In genomic region chr2:172399765-172400164, GRCh38 we compare ENCODE assay signal across 34 cellular contexts.
"Had no signal": no experiment of that assay in that cellular context is flagged by ENCODE, and none has a peak within 500 bp of the region (broad histone marks: within the 10 kb centered on the region; RNA-seq: fewer than 3 reads in every experiment).

No MANE protein-coding gene starts in this region.

- H3K36me3 ChIP-seq: adrenal gland, brain microvascular endothelial cell, breast epithelium had no signal

- H3K27ac ChIP-seq: adrenal gland, body of pancreas, brain microvascular endothelial cell, breast epithelium, VCaP had no signal

- ATAC-seq: activated CD8-positive, alpha-beta T cell treated with anti-CD3 and anti-CD28 coated beads for 36 hours; activated naive CD4-positive, alpha-beta T cell treated with anti-CD3 and anti-CD28 coated beads, Interleukin-2, amount 50 U/mL, for 72 hours; activated T-cell treated with anti-CD3 and anti-CD28 coated beads, Interleukin-2, amount 50 U/mL, for 4 hours; activated T-cell treated with anti-CD3 and anti-CD28 coated beads, Interleukin-2, amount 50 U/mL, for 72 hours; activated T-helper 17 cell treated with anti-CD3 and anti-CD28 coated beads, Interleukin-2, amount 50 U/mL, for 72 hours; body of pancreas had no signal

- FAIRE-seq: astrocyte, TTC549 had no signal

- DNase-seq: activated B cell treated with CpG ODN at 0.5 μM for 24 hours; activated CD4-positive, alpha-beta memory T cell treated with anti-CD3 and anti-CD28 coated beads for 36 hours; activated CD4-positive, alpha-beta T cell treated with anti-CD3 and anti-CD28 coated beads for 4 hours; activated CD4-positive, alpha-beta T cell treated with anti-CD3 and anti-CD28 coated beads, Interleukin-2, amount 10 ng/mL, durations not matched to agents 24 days and 14 days; activated CD4-positive, alpha-beta T cell treated with anti-CD3 and anti-CD28 coated beads, Interleukin-2, amount 50 U/mL, for 1 hour; activated CD4-positive, alpha-beta T cell treated with anti-CD3 and anti-CD28 coated beads, Interleukin-2, amount 50 U/mL, for 4 hours; activated CD4-positive, CD25-positive, alpha-beta regulatory T cell treated with anti-CD3 and anti-CD28 coated beads, Interleukin-2, amount 50 U/mL, for 72 hours; activated CD8-positive, alpha-beta memory T cell treated with anti-CD3 and anti-CD28 coated beads, Interleukin-2, amount 50 U/mL, for 4 hours; activated CD8-positive, alpha-beta T cell treated with anti-CD3 and anti-CD28 coated beads for 36 hours; activated effector memory CD4-positive, alpha-beta T cell treated with anti-CD3 and anti-CD28 coated beads, Interleukin-2, amount 50 U/mL, for 16 hours; activated gamma-delta T cell treated with Interleukin-2 at 50 U/mL for 16 hours; activated naive CD4-positive, alpha-beta T cell; activated naive CD4-positive, alpha-beta T cell treated with anti-CD3 and anti-CD28 coated beads for 36 hours; activated naive CD4-positive, alpha-beta T cell treated with anti-CD3 and anti-CD28 coated beads, Interleukin-2, amount 50 U/mL, for 16 hours; activated naive CD8-positive, alpha-beta T cell treated with anti-CD3 and anti-CD28 coated beads for 36 hours; activated T-cell treated with anti-CD3 and anti-CD28 coated beads for 4 hours; activated T-cell treated with anti-CD3 and anti-CD28 coated beads, Interleukin-2, amount 50 U/mL, for 1 hour; activated T-cell treated with anti-CD3 and anti-CD28 coated beads, Interleukin-2, amount 50 U/mL, for 4 hours; activated T-cell treated with anti-CD3 and anti-CD28 coated beads, Interleukin-2, amount 50 U/mL, for 72 hours; adrenal gland; amniotic stem cell; aorta; body of pancreas; brain microvascular endothelial cell; central memory CD4-positive, alpha-beta T cell; T-helper 1 cell; T-helper 2 cell; T-helper 9 cell had no signal

- H3K4me1 ChIP-seq: adrenal gland had no signal

- H3K27me3 ChIP-seq: adrenal gland, body of pancreas, brain microvascular endothelial cell, breast epithelium had no signal

- H3K9me3 ChIP-seq: adrenal gland, body of pancreas, breast epithelium had no signal

- H3K4me3 ChIP-seq: adrenal gland, body of pancreas, breast epithelium had no signal
